14 cellular contexts compared by ENCODE assay signal in the genomic region with DNA sequence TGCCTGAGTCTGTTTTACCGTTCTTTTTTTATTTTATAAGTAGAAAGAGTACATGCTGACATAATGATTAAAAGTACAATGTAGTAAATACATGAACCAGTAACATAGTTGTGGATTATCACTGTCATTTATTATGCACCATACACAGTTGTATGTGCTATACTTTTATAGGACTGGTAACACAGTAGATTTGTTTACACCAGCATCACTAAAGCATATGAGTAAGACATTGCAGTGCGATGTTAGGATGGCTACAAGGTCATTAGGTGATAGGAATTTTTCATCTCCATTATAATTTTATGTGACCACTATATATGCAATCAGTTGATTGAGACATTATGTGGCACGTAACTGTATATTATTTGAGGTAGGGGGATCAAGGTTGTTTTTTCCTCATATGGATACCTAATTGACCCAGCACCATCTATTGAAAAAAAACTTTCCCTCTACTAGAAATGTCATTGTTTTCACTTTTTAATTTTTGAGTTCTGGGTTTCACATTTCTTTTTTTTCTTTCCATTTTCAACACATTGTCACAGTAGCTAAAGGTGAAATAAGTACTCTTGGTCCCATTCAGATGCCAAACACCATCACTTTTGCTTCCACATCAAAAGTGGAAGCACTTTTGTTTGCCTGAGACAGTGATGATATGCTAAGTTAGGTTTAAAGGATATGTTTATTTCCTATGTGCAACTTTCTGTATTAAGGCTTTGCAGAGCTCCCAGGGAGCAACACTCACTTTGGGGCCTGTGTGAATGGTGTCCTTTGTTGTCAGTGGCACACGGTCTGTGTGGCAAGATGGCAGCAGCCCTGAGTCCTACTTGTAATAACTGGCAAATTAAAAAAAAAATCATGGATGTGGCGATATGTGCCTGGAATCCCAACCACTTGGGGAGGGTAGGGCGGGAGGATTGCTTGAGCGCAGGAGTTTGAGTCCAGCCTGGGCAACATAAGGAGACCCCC.
"Had no signal": no experiment of that assay in that cellular context is flagged by ENCODE, and none has a peak within 500 bp of the region (broad histone marks: within the 10 kb centered on the region; RNA-seq: fewer than 3 reads in every experiment).

No MANE protein-coding gene starts in this region.

- H3K4me3 ChIP-seq: colonic mucosa, ovary, tibial artery, uterus had no signal

- H3K27ac ChIP-seq: colonic mucosa, ovary, tibial artery, uterus had no signal

- H3K4me1 ChIP-seq: colonic mucosa, uterus had no signal

- DNase-seq: activated CD4-positive, alpha-beta T cell treated with anti-CD3 and anti-CD28 coated beads, Interleukin-2, amount 10 ng/mL, durations not matched to agents 24 days and 14 days; activated CD4-positive, CD25-positive, alpha-beta regulatory T cell; activated CD8-positive, alpha-beta memory T cell treated with anti-CD3 and anti-CD28 coated beads, Interleukin-2, amount 50 U/mL, for 48 hours; activated gamma-delta T cell treated with Interleukin-2 at 50 U/mL for 16 hours; activated naive CD8-positive, alpha-beta T cell treated with anti-CD3 and anti-CD28 coated beads for 36 hours; central memory CD4-positive, alpha-beta T cell; colonic mucosa; glutamatergic neuron; ovary; retina; tibial artery; uterus had no signal

- H3K27me3 ChIP-seq: colonic mucosa, ovary, tibial artery, uterus had no signal

- H3K9me3 ChIP-seq: colonic mucosa, ovary, tibial artery, uterus had no signal

- ATAC-seq: esophagus mucosa; stimulated activated memory B cell treated with anti-CD40 and anti-IgM and Interleukin-4, amounts not matched to agents 10 μg/mL and 1 μg/mL and 100 μg/mL, for 72 hours had no signal

- H3K36me3 ChIP-seq: colonic mucosa, ovary, tibial artery, uterus had no signal
